Comparison of ENCODE assay signal across 1 cellular context in the genomic region with DNA sequence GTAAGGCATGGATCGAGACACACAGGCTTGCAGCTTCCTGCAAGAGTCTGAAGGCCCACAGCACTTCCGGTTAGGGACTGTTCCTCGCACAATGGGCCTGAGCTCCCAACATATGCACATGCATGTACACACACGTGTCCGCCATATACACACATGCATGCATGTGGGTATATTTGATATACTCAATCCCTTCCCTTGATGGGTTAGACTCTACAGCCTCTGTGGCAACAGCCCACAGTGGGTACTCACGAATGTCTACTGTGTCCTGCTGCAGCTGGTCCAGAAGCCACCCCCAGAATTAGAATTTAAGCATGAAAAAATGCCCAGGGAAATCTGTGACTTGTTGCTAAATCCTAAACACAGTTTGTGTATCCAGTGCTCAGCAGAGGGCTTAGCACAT.
TF ChIP-seq lines count a peak whose summit lies in the region.

No MANE protein-coding gene starts in this region.

TF ChIP-seq in IMR-90, 13 proteins besides CTCF, POLR2A, EP300 and RAD21 (continued from another document):
- 0 out of 2 replicates have a peak, but pooled peaks have one; percentile 42 for TF ChIP-seq CHD1 (IDR thresholded peaks at IDR 0.05; ENCODE audit: low read depth, low read length)
